Comparison of ENCODE assay signal across 21 cellular contexts in the genomic region with DNA sequence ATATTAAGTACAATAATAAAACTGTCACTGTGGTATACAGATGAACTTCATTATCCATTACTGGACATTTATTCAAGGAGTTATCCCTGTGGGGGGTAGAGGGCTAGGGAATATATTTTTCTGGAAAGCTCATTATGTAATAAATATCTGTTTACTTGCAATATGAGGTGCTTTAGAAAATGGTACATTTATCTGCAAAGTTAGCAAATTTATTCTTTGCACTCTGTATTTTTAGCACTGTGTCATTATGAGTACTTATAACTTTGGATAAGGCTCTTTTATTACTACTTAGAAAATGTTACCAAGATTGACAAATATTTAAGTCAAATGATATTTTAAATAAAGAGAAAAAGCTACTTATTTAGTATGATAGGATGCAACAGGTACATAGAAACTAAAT. TPM values are rescaled to one million over a fixed set of nuclear protein-coding genes. Genes with fewer than 3 reads are reported as not detected.
DNase-seq lines count a peak whose midpoint lies in the region; FAIRE-seq and TF ChIP-seq lines count a peak whose summit lies in the region.
"Had no signal": no experiment of that assay in that cellular context is flagged by ENCODE, and none has a peak within 500 bp of the region (broad histone marks: within the 10 kb centered on the region; RNA-seq: fewer than 3 reads in every experiment).

No MANE protein-coding gene starts in this region.

- no peak for TF ChIP-seq POLR2A in GM12891 (IDR thresholded peaks at IDR 0.05; ENCODE audit: low read depth, low read length)

- FAIRE-seq in GM12891 (lab: Jason Lieb, UNC) = peak; percentile 56
- no peak for FAIRE-seq in HTR-8/SVneo (lab: Jason Lieb, UNC)

- no peak for DNase-seq in GM12891 (ENCODE audit: insufficient read length, low spot score)
- no peak for DNase-seq in Karpas-422
- DNase-seq in osteoblast (ENCODE audit: insufficient read length, low spot score, missing footprints) = no peak
- DNase-seq in RPMI8226 = no peak
- no peak for DNase-seq in activated T-cell treated with anti-CD3 and anti-CD28 coated beads, Interleukin-2, amount 50 U/mL, for 24 hours
- no peak for DNase-seq in HTR-8/SVneo (ENCODE audit: insufficient read length, low spot score)
- DNase-seq: activated CD4-positive, alpha-beta T cell treated with anti-CD3 and anti-CD28 coated beads, Interleukin-2, amount 50 U/mL, for 48 hours; activated CD8-positive, alpha-beta memory T cell treated with anti-CD3 and anti-CD28 coated beads, Interleukin-2, amount 50 U/mL, for 48 hours; brain microvascular endothelial cell; DMS53; foreskin melanocyte; NCI-H187; NCI-H748 treated with DMSO at 0.1 percent for 48 hours; nephron progenitor cell; posterior cingulate gyrus; sigmoid colon; stimulated activated naive CD8-positive, alpha-beta T cell treated with anti-CD3 and anti-CD28 coated beads, Interleukin-15, amount 100 ng/mL, for 72 hours; T-helper 9 cell had no signal

- no peaks in the 10 kb centered on the region for H3K9me2 ChIP-seq in Karpas-422 (replicated peaks; ENCODE audit: insufficient read depth, low read length)

- H3K27me3 ChIP-seq in Karpas-422 (ENCODE audit: low read length) = no peaks in the 10 kb centered on the region
- no peaks in the 10 kb centered on the region for H3K27me3 ChIP-seq in osteoblast (ENCODE audit: insufficient read depth, low read length)
- H3K27me3 ChIP-seq: brain microvascular endothelial cell, sigmoid colon, tibial nerve had no signal

- no peaks in the 10 kb centered on the region for H3K9me3 Mint-ChIP-seq in brain
- H3K9me3 Mint-ChIP-seq in activated T-cell treated with anti-CD3 and anti-CD28 coated beads, Interleukin-2, amount 50 U/mL, for 24 hours = no peaks in the 10 kb centered on the region
- H3K9me3 Mint-ChIP-seq: IgD-negative memory B cell; nephron progenitor cell; stimulated activated naive CD8-positive, alpha-beta T cell treated with anti-CD3 and anti-CD28 coated beads, Interleukin-15, amount 100 ng/mL, for 72 hours had no signal

- H3K27ac ChIP-seq in Karpas-422 (ENCODE audit: low read length) (peak overlapping the region; percentile 79; the same call in 1 of the 2 replicates), osteoblast (ENCODE audit: low read depth, low read length) (no peak overlapping the region)
- H3K27ac ChIP-seq: brain microvascular endothelial cell, sigmoid colon, tibial nerve had no signal

- peaks cover 67% of the 10 kb centered on the region for H3K4me1 Mint-ChIP-seq in brain
- peaks cover 48% of the 10 kb centered on the region for H3K4me1 Mint-ChIP-seq in activated T-cell treated with anti-CD3 and anti-CD28 coated beads, Interleukin-2, amount 50 U/mL, for 24 hours (ENCODE audit: low read depth)

- H3K4me2 ChIP-seq in Karpas-422 (ENCODE audit: low read depth, low read length, poor library complexity, severe bottlenecking) (no peak overlapping the region), osteoblast (ENCODE audit: insufficient read depth, low read length) (peak overlapping the region; percentile 84)

- H2AFZ ChIP-seq in Karpas-422 (ENCODE audit: low read length) = no peak overlapping the region
- H2AFZ ChIP-seq in osteoblast (ENCODE audit: low read length) = no peak overlapping the region

- no peak overlapping the region for H3K9ac ChIP-seq in Karpas-422 (ENCODE audit: low read length)

- H3K36me3 Mint-ChIP-seq in brain = peaks cover 23% of the 10 kb centered on the region
- H3K36me3 Mint-ChIP-seq in activated T-cell treated with anti-CD3 and anti-CD28 coated beads, Interleukin-2, amount 50 U/mL, for 24 hours (ENCODE audit: low read depth) = peaks cover 55% of the 10 kb centered on the region

- TF ChIP-seq CTCF in brain (conservative IDR thresholded peaks at IDR 0.05) = no peak
- TF ChIP-seq CTCF in osteoblast (IDR thresholded peaks at IDR 0.05; ENCODE audit: extremely low read depth, low read depth, low read length) = no peak

- H3K36me3 ChIP-seq in Karpas-422 (ENCODE audit: insufficient read depth, low read length) (peaks cover 22% of the 10 kb centered on the region; the same call in 1 of the 2 replicates), osteoblast (ENCODE audit: insufficient read depth, low read length) (no peaks in the 10 kb centered on the region)
- H3K36me3 ChIP-seq: brain microvascular endothelial cell, sigmoid colon had no signal

- peaks cover 97% of the 10 kb centered on the region for H3K79me2 ChIP-seq in Karpas-422 (ENCODE audit: low read length)
- peaks cover 82% of the 10 kb centered on the region for H3K79me2 ChIP-seq in osteoblast (ENCODE audit: insufficient read depth, low read length)

- H3K4me3 Mint-ChIP-seq in brain = peak overlapping the region in 3 of 5 experiments; percentile 57 to 81 (median 62)
- no peak overlapping the region for H3K4me3 Mint-ChIP-seq in activated T-cell treated with anti-CD3 and anti-CD28 coated beads, Interleukin-2, amount 50 U/mL, for 24 hours

- H3K9me3 ChIP-seq in Karpas-422 (ENCODE audit: low read length) = no peaks in the 10 kb centered on the region
- no peaks in the 10 kb centered on the region for H3K9me3 ChIP-seq in osteoblast (ENCODE audit: low read depth, low read length)
- H3K9me3 ChIP-seq: sigmoid colon, tibial nerve had no signal

- no peaks in the 10 kb centered on the region for H3K27me3 Mint-ChIP-seq in brain
- no peaks in the 10 kb centered on the region for H3K27me3 Mint-ChIP-seq in activated T-cell treated with anti-CD3 and anti-CD28 coated beads, Interleukin-2, amount 50 U/mL, for 24 hours
- H3K27me3 Mint-ChIP-seq: IgD-negative memory B cell; stimulated activated naive CD8-positive, alpha-beta T cell treated with anti-CD3 and anti-CD28 coated beads, Interleukin-15, amount 100 ng/mL, for 72 hours had no signal

- H4K20me1 ChIP-seq in Karpas-422 (ENCODE audit: insufficient read depth, low read depth, low read length) (no peaks in the 10 kb centered on the region), osteoblast (ENCODE audit: insufficient read depth, low read length) (peaks cover 10% of the 10 kb centered on the region)

- H3K4me3 ChIP-seq in Karpas-422 (ENCODE audit: low read length) (no peak overlapping the region), osteoblast (ENCODE audit: insufficient read depth, low read length) (no peak overlapping the region)
- H3K4me3 ChIP-seq: sigmoid colon, tibial nerve had no signal

- peaks cover 51% of the 10 kb centered on the region for H3K4me1 ChIP-seq in Karpas-422 (ENCODE audit: low read length)
- peaks cover 16% of the 10 kb centered on the region for H3K4me1 ChIP-seq in osteoblast (ENCODE audit: insufficient read depth, low read length)

- H3K27ac Mint-ChIP-seq in brain = no peak overlapping the region
- no peak overlapping the region for H3K27ac Mint-ChIP-seq in activated T-cell treated with anti-CD3 and anti-CD28 coated beads, Interleukin-2, amount 50 U/mL, for 24 hours
- H3K27ac Mint-ChIP-seq: IgD-negative memory B cell; nephron progenitor cell; stimulated activated naive CD8-positive, alpha-beta T cell treated with anti-CD3 and anti-CD28 coated beads, Interleukin-15, amount 100 ng/mL, for 72 hours had no signal

TF ChIP-seq in GM12891, 5 proteins besides CTCF, POLR2A, EP300 and RAD21:
- TF ChIP-seq POU2F2 (IDR thresholded peaks at IDR 0.05; ENCODE audit: low read depth, low read length) (no peak), SPI1 (IDR thresholded peaks at IDR 0.05; ENCODE audit: low read depth, low read length) (no peak), PAX5 (IDR thresholded peaks at IDR 0.05; ENCODE audit: insufficient read depth, low read length, severe bottlenecking) (no peak), POLR2AphosphoS5 (IDR thresholded peaks at IDR 0.05; ENCODE audit: low read depth, low read length) (no peak), TAF1 (IDR thresholded peaks at IDR 0.05; ENCODE audit: low read depth, low read length) (no peak)

RNA-seq across cellular contexts. Expression of gene ANKRD17, which starts 37.8 kb away (rescaled TPM):
- 18.2 TPM for polyA plus RNA-seq in GM12891 (2012; ENCODE audit: low read depth, missing spikeins)
- 46.6 and 71.0 TPM in 2 replicates for total RNA-seq in Karpas-422 (2014; rRNA removed; shearing (Covaris generic); ENCODE audit: low replicate concordance)
- 30.0 TPM for polyA plus RNA-seq in brain (ENCODE audit: insufficient read depth, low read depth, low replicate concordance)
- total RNA-seq in osteoblast = 49.9 and 53.0 TPM in 2 replicates
